ENCODE assay signal across 10 cellular contexts in genomic region chr3:42263354-42264346, GRCh38. TPM values are rescaled to one million over a fixed set of nuclear protein-coding genes. Genes with fewer than 3 reads are reported as not detected.
DNase-seq lines count a peak whose midpoint lies in the region; ATAC-seq and TF ChIP-seq lines count a peak whose summit lies in the region.
"Had no signal": no experiment of that assay in that cellular context is flagged by ENCODE, and none has a peak within 500 bp of the region (broad histone marks: within the 10 kb centered on the region; RNA-seq: fewer than 3 reads in every experiment).

No MANE protein-coding gene starts in this region.

- intact Hi-C loops in activated CD4-positive, alpha-beta memory T cell treated with anti-CD3 and anti-CD28 coated beads for 36 hours (cut with micrococcal nuclease) = no loop called here

- peak; percentile 22 for DNase-seq in activated CD4-positive, alpha-beta memory T cell treated with anti-CD3 and anti-CD28 coated beads for 36 hours
- DNase-seq in activated CD4-positive, alpha-beta memory T cell treated with anti-CD3 and anti-CD28 coated beads, Interleukin-2, amount 10 ng/mL, durations not matched to agents 7 days and 5 days = no peak
- peak; percentile 68 for DNase-seq in WTC11 (ENCODE audit: low spot score)
- DNase-seq in stimulated activated naive B cell treated with anti-CD40 and anti-IgM and Interleukin-4, amounts not matched to agents 10 μg/mL and 1 μg/mL and 100 μg/mL, for 72 hours = no peak
- DNase-seq: C1 segment of cervical spinal cord had no signal

- POLR2A ChIA-PET in activated CD4-positive, alpha-beta memory T cell treated with anti-CD3 and anti-CD28 coated beads for 36 hours (lab: Charles Lee) = no interaction called here
- POLR2A ChIA-PET in activated CD4-positive, alpha-beta memory T cell treated with anti-CD3 and anti-CD28 coated beads, Interleukin-2, amount 10 ng/mL, durations not matched to agents 7 days and 5 days (lab: Charles Lee) = no interaction called here
- POLR2A ChIA-PET in WTC11 (lab: Charles Lee) = interaction anchor here (0.5 kb wide), 1 partner anchor 189 kb away, joined by 3 read pairs; no protein-coding TSS in a partner anchor

- no peaks in the 10 kb centered on the region for H3K36me3 ChIP-seq in iPS-15b (ENCODE audit: control insufficient read depth, insufficient read depth, low read length)

- peaks cover 4% of the 10 kb centered on the region for H3K4me1 ChIP-seq in iPS-15b (ENCODE audit: control insufficient read depth, insufficient read depth, low read length)

- H3K4me3 Mint-ChIP-seq in activated CD4-positive, alpha-beta memory T cell treated with anti-CD3 and anti-CD28 coated beads for 36 hours = no peak overlapping the region
- no peak overlapping the region for H3K4me3 Mint-ChIP-seq in activated CD4-positive, alpha-beta memory T cell treated with anti-CD3 and anti-CD28 coated beads, Interleukin-2, amount 10 ng/mL, durations not matched to agents 7 days and 5 days
- H3K4me3 Mint-ChIP-seq in WTC11 = peak overlapping the region; percentile 63
- H3K4me3 Mint-ChIP-seq in stimulated activated naive B cell treated with anti-CD40 and anti-IgM and Interleukin-4, amounts not matched to agents 10 μg/mL and 1 μg/mL and 100 μg/mL, for 72 hours = peak overlapping the region; percentile 29 to 67

- no peaks in the 10 kb centered on the region for H3K9me3 Mint-ChIP-seq in activated CD4-positive, alpha-beta memory T cell treated with anti-CD3 and anti-CD28 coated beads for 36 hours
- H3K9me3 Mint-ChIP-seq in activated CD4-positive, alpha-beta memory T cell treated with anti-CD3 and anti-CD28 coated beads, Interleukin-2, amount 10 ng/mL, durations not matched to agents 7 days and 5 days = no peaks in the 10 kb centered on the region
- H3K9me3 Mint-ChIP-seq in WTC11 = no peaks in the 10 kb centered on the region
- peaks cover 0 to 3% of the 10 kb centered on the region in 2 donors for H3K9me3 Mint-ChIP-seq in stimulated activated naive B cell treated with anti-CD40 and anti-IgM and Interleukin-4, amounts not matched to agents 10 μg/mL and 1 μg/mL and 100 μg/mL, for 72 hours
- H3K9me3 Mint-ChIP-seq: activated naive CD4-positive, alpha-beta T cell treated with anti-CD3 and anti-CD28 coated beads, Interleukin-2, amount 50 U/mL, for 72 hours had no signal

- peak; percentile 83 for ATAC-seq in WTC11
- ATAC-seq in stimulated activated naive B cell treated with anti-CD40 and anti-IgM and Interleukin-4, amounts not matched to agents 10 μg/mL and 1 μg/mL and 100 μg/mL, for 72 hours (replicated peaks) = peak; percentile 67 to 72
- no peak for ATAC-seq in GM18517 (IDR thresholded peaks at IDR 0.05; ENCODE audit: unreplicated experiment)
- no peak for ATAC-seq in HG02763 (IDR thresholded peaks at IDR 0.05; ENCODE audit: unreplicated experiment)
- ATAC-seq in GM19455 (IDR thresholded peaks at IDR 0.05; ENCODE audit: unreplicated experiment) = no peak

- H3K9ac ChIP-seq in iPS-15b (ENCODE audit: low read depth, low read length) = no peak overlapping the region

- H3K4me3 ChIP-seq in iPS-15b (ENCODE audit: low read depth, low read length) = peak overlapping the region; percentile 28

- TF ChIP-seq CTCF in WTC11 (IDR thresholded peaks at IDR 0.05) = no peak

- peaks cover 10% of the 10 kb centered on the region for H3K4me1 Mint-ChIP-seq in activated CD4-positive, alpha-beta memory T cell treated with anti-CD3 and anti-CD28 coated beads for 36 hours (ENCODE audit: low read depth)
- peaks cover 2% of the 10 kb centered on the region for H3K4me1 Mint-ChIP-seq in activated CD4-positive, alpha-beta memory T cell treated with anti-CD3 and anti-CD28 coated beads, Interleukin-2, amount 10 ng/mL, durations not matched to agents 7 days and 5 days
- peaks cover 18% of the 10 kb centered on the region for H3K4me1 Mint-ChIP-seq in WTC11
- peaks cover 9 to 22% of the 10 kb centered on the region in 2 donors for H3K4me1 Mint-ChIP-seq in stimulated activated naive B cell treated with anti-CD40 and anti-IgM and Interleukin-4, amounts not matched to agents 10 μg/mL and 1 μg/mL and 100 μg/mL, for 72 hours

- peaks cover 55% of the 10 kb centered on the region for H3K27me3 ChIP-seq in iPS-15b (ENCODE audit: control insufficient read depth, insufficient read depth, low read length)

- peaks cover 58% of the 10 kb centered on the region for H3K27me3 Mint-ChIP-seq in activated CD4-positive, alpha-beta memory T cell treated with anti-CD3 and anti-CD28 coated beads for 36 hours
- H3K27me3 Mint-ChIP-seq in activated CD4-positive, alpha-beta memory T cell treated with anti-CD3 and anti-CD28 coated beads, Interleukin-2, amount 10 ng/mL, durations not matched to agents 7 days and 5 days = peaks cover 71% of the 10 kb centered on the region
- peaks cover 52% of the 10 kb centered on the region for H3K27me3 Mint-ChIP-seq in WTC11 (ENCODE audit: low read depth)
- peaks cover 72 to 86% of the 10 kb centered on the region in 2 donors for H3K27me3 Mint-ChIP-seq in stimulated activated naive B cell treated with anti-CD40 and anti-IgM and Interleukin-4, amounts not matched to agents 10 μg/mL and 1 μg/mL and 100 μg/mL, for 72 hours

- H3K36me3 Mint-ChIP-seq in activated CD4-positive, alpha-beta memory T cell treated with anti-CD3 and anti-CD28 coated beads for 36 hours = no peaks in the 10 kb centered on the region
- H3K36me3 Mint-ChIP-seq in activated CD4-positive, alpha-beta memory T cell treated with anti-CD3 and anti-CD28 coated beads, Interleukin-2, amount 10 ng/mL, durations not matched to agents 7 days and 5 days (ENCODE audit: low read depth) = no peaks in the 10 kb centered on the region
- no peaks in the 10 kb centered on the region for H3K36me3 Mint-ChIP-seq in WTC11
- no peaks in the 10 kb centered on the region for H3K36me3 Mint-ChIP-seq in stimulated activated naive B cell treated with anti-CD40 and anti-IgM and Interleukin-4, amounts not matched to agents 10 μg/mL and 1 μg/mL and 100 μg/mL, for 72 hours

- CTCF ChIA-PET in activated CD4-positive, alpha-beta memory T cell treated with anti-CD3 and anti-CD28 coated beads for 36 hours (lab: Charles Lee) = interaction anchor here (3.0 kb wide), 1 partner anchor 180 kb away, joined by 11 read pairs; no protein-coding TSS in a partner anchor
- CTCF ChIA-PET in activated CD4-positive, alpha-beta memory T cell treated with anti-CD3 and anti-CD28 coated beads, Interleukin-2, amount 10 ng/mL, durations not matched to agents 7 days and 5 days (lab: Charles Lee) = no interaction called here
- CTCF ChIA-PET in WTC11 (lab: Charles Lee) = interaction anchor here (0.5 to 6.3 kb wide), 12 partner anchors 9 to 277 kb away, joined by 3 to 24 read pairs (median 4); partner anchors contain the start of gene VIPR1

- no peaks in the 10 kb centered on the region for H3K9me3 ChIP-seq in iPS-15b (ENCODE audit: control insufficient read depth, insufficient read depth, low read length)

- H3K27ac Mint-ChIP-seq in activated CD4-positive, alpha-beta memory T cell treated with anti-CD3 and anti-CD28 coated beads for 36 hours = no peak overlapping the region
- no peak overlapping the region for H3K27ac Mint-ChIP-seq in activated CD4-positive, alpha-beta memory T cell treated with anti-CD3 and anti-CD28 coated beads, Interleukin-2, amount 10 ng/mL, durations not matched to agents 7 days and 5 days
- H3K27ac Mint-ChIP-seq in WTC11 = no peak overlapping the region
- H3K27ac Mint-ChIP-seq in stimulated activated naive B cell treated with anti-CD40 and anti-IgM and Interleukin-4, amounts not matched to agents 10 μg/mL and 1 μg/mL and 100 μg/mL, for 72 hours = no peak overlapping the region
- H3K27ac Mint-ChIP-seq: activated naive CD4-positive, alpha-beta T cell treated with anti-CD3 and anti-CD28 coated beads, Interleukin-2, amount 50 U/mL, for 72 hours had no signal

TF ChIP-seq in WTC11, 78 proteins besides CTCF, POLR2A, EP300 and RAD21:
- no peak for TF ChIP-seq ATF2 (CRISPR knock-in tag; IDR thresholded peaks at IDR 0.05; ENCODE audit: borderline replicate concordance, low read depth)
- peak; percentile 47; the same call in 1 of the 2 replicates for TF ChIP-seq MAX (CRISPR knock-in tag; IDR thresholded peaks at IDR 0.05)
- TF ChIP-seq EMX1 (CRISPR knock-in tag; IDR thresholded peaks at IDR 0.05) = no peak
- no peak for TF ChIP-seq ZBTB21 (CRISPR knock-in tag; IDR thresholded peaks at IDR 0.05; ENCODE audit: borderline replicate concordance)
- TF ChIP-seq ZNF423 (CRISPR knock-in tag; IDR thresholded peaks at IDR 0.05) = 0 out of 2 replicates have a peak, but pooled peaks have one; percentile 48
- peak; percentile 29; the same call in 1 of the 2 replicates for TF ChIP-seq ETV6 (CRISPR knock-in tag; IDR thresholded peaks at IDR 0.05)
- no peak for TF ChIP-seq OVOL2 (CRISPR knock-in tag; IDR thresholded peaks at IDR 0.05; ENCODE audit: borderline replicate concordance)

RNA-seq across cellular contexts. Expression of gene CCK, which starts 2.3 kb away (rescaled TPM):
- not detected for total RNA-seq in activated CD4-positive, alpha-beta memory T cell treated with anti-CD3 and anti-CD28 coated beads for 36 hours
- total RNA-seq in activated CD4-positive, alpha-beta memory T cell treated with anti-CD3 and anti-CD28 coated beads, Interleukin-2, amount 10 ng/mL, durations not matched to agents 7 days and 5 days = not detected
- total RNA-seq in WTC11 (2021) = 0.50 to 1.1 TPM (median 0.94 TPM) in 3 replicates
- total RNA-seq: activated naive CD4-positive, alpha-beta T cell treated with anti-CD3 and anti-CD28 coated beads, Interleukin-2, amount 50 U/mL, for 72 hours had no signal

Comparison
In these comparisons a context has a peak if more than half of its experiments do, and no peak if none do; other contexts are left out.
1. DNase-seq: peak in activated CD4-positive, alpha-beta memory T cell treated with anti-CD3 and anti-CD28 coated beads for 36 hours (single experiment) and WTC11 (single experiment); none in activated CD4-positive, alpha-beta memory T cell treated with anti-CD3 and anti-CD28 coated beads, Interleukin-2, amount 10 ng/mL, durations not matched to agents 7 days and 5 days (single experiment) and stimulated activated naive B cell treated with anti-CD40 and anti-IgM and Interleukin-4, amounts not matched to agents 10 μg/mL and 1 μg/mL and 100 μg/mL, for 72 hours (single experiment).
2. H3K4me3 Mint-ChIP-seq: peak in WTC11 (single experiment) and stimulated activated naive B cell treated with anti-CD40 and anti-IgM and Interleukin-4, amounts not matched to agents 10 μg/mL and 1 μg/mL and 100 μg/mL, for 72 hours (2 of 2); none in activated CD4-positive, alpha-beta memory T cell treated with anti-CD3 and anti-CD28 coated beads for 36 hours (single experiment) and activated CD4-positive, alpha-beta memory T cell treated with anti-CD3 and anti-CD28 coated beads, Interleukin-2, amount 10 ng/mL, durations not matched to agents 7 days and 5 days (single experiment).
3. ATAC-seq: peak in WTC11 (single experiment) and stimulated activated naive B cell treated with anti-CD40 and anti-IgM and Interleukin-4, amounts not matched to agents 10 μg/mL and 1 μg/mL and 100 μg/mL, for 72 hours (2 of 2); none in GM18517 (single experiment), HG02763 (single experiment) and GM19455 (single experiment).